15 cellular contexts compared by ENCODE assay signal in the genomic region with DNA sequence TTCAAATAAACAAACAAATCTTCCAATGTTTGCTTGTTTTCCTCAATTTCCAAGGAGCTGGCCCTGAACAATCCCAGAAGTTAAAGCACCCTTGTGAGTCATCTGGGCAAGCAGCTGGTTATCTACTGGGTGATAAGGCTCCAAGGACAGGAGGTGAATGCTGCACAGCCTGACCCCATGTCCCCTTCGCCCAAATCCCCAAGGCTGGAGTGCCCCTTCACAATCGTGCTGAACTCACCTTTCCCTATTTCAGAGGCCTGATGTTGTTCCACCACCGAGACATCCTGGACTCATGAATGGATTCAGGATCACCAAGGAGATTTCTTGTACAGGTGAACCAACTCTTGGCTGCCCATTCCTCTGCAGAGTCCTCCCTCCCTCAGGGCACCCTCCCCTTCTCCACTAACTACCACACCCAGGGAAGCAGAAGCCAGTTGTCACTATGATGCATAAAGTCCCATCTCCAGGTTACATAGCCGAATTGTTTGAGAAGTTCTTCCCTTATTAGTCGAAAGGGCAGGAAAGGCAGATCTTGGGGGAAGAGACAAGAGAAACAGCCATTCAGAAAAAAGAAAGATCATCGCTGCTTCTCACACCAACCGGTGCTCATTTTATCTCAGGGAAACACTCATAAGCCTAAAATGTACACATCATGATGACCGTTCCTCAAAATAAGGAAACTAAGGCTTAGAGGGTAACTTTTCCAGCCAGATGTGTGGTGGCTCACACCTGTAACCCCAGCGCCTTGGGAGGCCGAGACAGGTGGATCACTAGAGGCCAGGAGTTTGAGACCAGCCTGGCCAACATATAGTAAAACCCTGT.
DNase-seq lines count a peak whose midpoint lies in the region; ATAC-seq and TF ChIP-seq lines count a peak whose summit lies in the region.
"Had no signal": no experiment of that assay in that cellular context is flagged by ENCODE, and none has a peak within 500 bp of the region (broad histone marks: within the 10 kb centered on the region; RNA-seq: fewer than 3 reads in every experiment).

No MANE protein-coding gene starts in this region.

- H3K36me3 ChIP-seq in CD8-positive, alpha-beta memory T cell (ENCODE audit: insufficient read depth, low read length) = no peaks in the 10 kb centered on the region
- no peaks in the 10 kb centered on the region for H3K36me3 ChIP-seq in RWPE2 (ENCODE audit: low read depth)
- no peaks in the 10 kb centered on the region for H3K36me3 ChIP-seq in mucosa of descending colon (ENCODE audit: low read depth)
- H3K36me3 ChIP-seq: BLaER1, SJCRH30 had no signal

- H3K27me3 ChIP-seq in CD8-positive, alpha-beta memory T cell (ENCODE audit: insufficient read depth, low read length, poor library complexity, severe bottlenecking) = no peaks in the 10 kb centered on the region
- no peaks in the 10 kb centered on the region for H3K27me3 ChIP-seq in RWPE2 (ENCODE audit: insufficient read depth, poor library complexity, severe bottlenecking)
- H3K27me3 ChIP-seq: BLaER1, SJCRH30 had no signal

- H3K27ac ChIP-seq in CD8-positive, alpha-beta memory T cell (ENCODE audit: low read depth, low read length) = peak overlapping the region; percentile 58
- peak overlapping the region; percentile 40 for H3K27ac ChIP-seq in RWPE2 (ENCODE audit: poor library complexity, severe bottlenecking)
- peak overlapping the region; percentile 49 for H3K27ac ChIP-seq in epithelial cell of prostate
- H3K27ac ChIP-seq: BLaER1, SJCRH30 had no signal

- ATAC-seq in RWPE2 (ENCODE audit: low read depth) (no peak), mucosa of descending colon (peak; percentile 59), GM18907 (IDR thresholded peaks at IDR 0.05; ENCODE audit: unreplicated experiment) (no peak), GM19324 (IDR thresholded peaks at IDR 0.05; ENCODE audit: low FRiP score, unreplicated experiment) (no peak), HG03135 (IDR thresholded peaks at IDR 0.05; ENCODE audit: unreplicated experiment) (no peak)

- no peak overlapping the region for H3K4me3 ChIP-seq in CD8-positive, alpha-beta memory T cell (ENCODE audit: low read length)
- H3K4me3 ChIP-seq in RWPE2 (ENCODE audit: severe bottlenecking) (no peak overlapping the region), mucosa of descending colon (no peak overlapping the region)
- H3K4me3 ChIP-seq: BLaER1, SJCRH30 had no signal

- peaks cover 0 to 8% of the 10 kb centered on the region in 2 donors for H3K27me3 Mint-ChIP-seq in CD8-positive, alpha-beta memory T cell

- intact Hi-C loops in mucosa of descending colon (cut with DNase I, micrococcal nuclease) = no loop called here

- TF ChIP-seq CTCF in RWPE2 (IDR thresholded peaks at IDR 0.05; ENCODE audit: poor library complexity, severe bottlenecking) (no peak), mucosa of descending colon (IDR thresholded peaks at IDR 0.05) (no peak)

- POLR2A ChIA-PET in CD8-positive, alpha-beta memory T cell (lab: Charles Lee) = no interaction called here

- peaks cover 0 to 4% (median 0%) of the 10 kb centered on the region in 3 donors for H3K36me3 Mint-ChIP-seq in CD8-positive, alpha-beta memory T cell

- no peaks in the 10 kb centered on the region for H3K4me1 ChIP-seq in CD8-positive, alpha-beta memory T cell (ENCODE audit: insufficient read depth, low read length)
- H3K4me1 ChIP-seq in RWPE2 (ENCODE audit: insufficient read depth, poor library complexity, severe bottlenecking) = peaks cover 18% of the 10 kb centered on the region
- H3K4me1 ChIP-seq in mucosa of descending colon (ENCODE audit: low read depth) = peaks cover 7% of the 10 kb centered on the region
- H3K4me1 ChIP-seq: SJCRH30 had no signal

- no peaks in the 10 kb centered on the region for H3K9me3 Mint-ChIP-seq in CD8-positive, alpha-beta memory T cell
- H3K9me3 Mint-ChIP-seq: H9 had no signal

- no peak for DNase-seq in CD8-positive, alpha-beta memory T cell
- DNase-seq in RWPE2 (ENCODE audit: low spot score) = no peak
- DNase-seq in epithelial cell of prostate (ENCODE audit: low read depth, low spot score) = no peak
- DNase-seq in mucosa of descending colon = peak in 1 of 3 donors; percentile 25
- DNase-seq in NCI-H446 treated with DMSO at 0.1 percent for 48 hours (lab: John Stamatoyannopoulos, UW) = no peak
- DNase-seq: 8988T, NCI-H2107, NCI-H446, NCI-H82, SJCRH30 had no signal

- no peak overlapping the region for H3K27ac Mint-ChIP-seq in CD8-positive, alpha-beta memory T cell

- H3K4me3 Mint-ChIP-seq in CD8-positive, alpha-beta memory T cell = no peak overlapping the region
- H3K4me3 Mint-ChIP-seq: H9 had no signal

- H3K9me3 ChIP-seq in CD8-positive, alpha-beta memory T cell (ENCODE audit: low read length) = no peaks in the 10 kb centered on the region
- H3K9me3 ChIP-seq in RWPE2 (ENCODE audit: severe bottlenecking) = no peaks in the 10 kb centered on the region
- H3K9me3 ChIP-seq in mucosa of descending colon = no peaks in the 10 kb centered on the region
- H3K9me3 ChIP-seq: BLaER1, SJCRH30 had no signal

- CTCF ChIA-PET in CD8-positive, alpha-beta memory T cell (lab: Charles Lee) = interaction anchor here (0.6 kb wide), 1 partner anchor 234 kb away, joined by 3 read pairs; no protein-coding TSS in a partner anchor

- H3K4me1 Mint-ChIP-seq in CD8-positive, alpha-beta memory T cell = no peaks in the 10 kb centered on the region
